1 cellular context compared by ENCODE assay signal in genomic region chr9:131601683-131602181, GRCh38.
A peak's percentile ranks its signal among the peaks of the same experiment; 100 is the strongest.
TF ChIP-seq lines count a peak whose summit lies in the region.

No MANE protein-coding gene starts in this region.

TF ChIP-seq in HepG2, 621 proteins besides CTCF, POLR2A, EP300 and RAD21 (continued from another document and continues in another):
- no peak for TF ChIP-seq ZHX2 (IDR thresholded peaks at IDR 0.05; ENCODE audit: low read depth)
- no peak; the same call in 1 of the 2 replicates for TF ChIP-seq ZHX2 (CRISPR knock-in tag; IDR thresholded peaks at IDR 0.05; ENCODE audit: borderline replicate concordance)
- no peak for TF ChIP-seq NR3C1 (CRISPR knock-in tag; IDR thresholded peaks at IDR 0.05)
- TF ChIP-seq HIC2 (CRISPR knock-in tag; IDR thresholded peaks at IDR 0.05; ENCODE audit: low read depth), result peak; percentile 45; the same call in 1 of the 2 replicates
- TF ChIP-seq ARNT2 (CRISPR knock-in tag; IDR thresholded peaks at IDR 0.05; ENCODE audit: low read depth), result no peak
- TF ChIP-seq PHF8 (CRISPR knock-in tag; IDR thresholded peaks at IDR 0.05), result no peak
- no peak for TF ChIP-seq PAX8 (CRISPR knock-in tag; IDR thresholded peaks at IDR 0.05; ENCODE audit: borderline replicate concordance)
- peak; percentile 28; the same call in 1 of the 2 replicates for TF ChIP-seq IRF2 (CRISPR knock-in tag; IDR thresholded peaks at IDR 0.05)
- no peak for TF ChIP-seq UBTF (CRISPR knock-in tag; IDR thresholded peaks at IDR 0.05)
- TF ChIP-seq ZNF432 (CRISPR knock-in tag; IDR thresholded peaks at IDR 0.05; ENCODE audit: borderline replicate concordance), result no peak
- no peak for TF ChIP-seq ZNF142 (CRISPR knock-in tag; IDR thresholded peaks at IDR 0.05)
- no peak for TF ChIP-seq RERE (CRISPR knock-in tag; IDR thresholded peaks at IDR 0.05; ENCODE audit: low read depth)
- no peak for TF ChIP-seq SRSF9 (IDR thresholded peaks at IDR 0.05; ENCODE audit: borderline replicate concordance, insufficient read depth, low read depth, low read length, poor library complexity, severe bottlenecking)
- TF ChIP-seq ZNF724P (CRISPR knock-in tag; IDR thresholded peaks at IDR 0.05; ENCODE audit: borderline replicate concordance), result no peak
- TF ChIP-seq STAG1 (CRISPR knock-in tag; IDR thresholded peaks at IDR 0.05), result 0 out of 2 replicates have a peak, but pooled peaks have one; percentile 19
- TF ChIP-seq ZNF460 (CRISPR knock-in tag; IDR thresholded peaks at IDR 0.05; ENCODE audit: borderline replicate concordance), result no peak
- no peak for TF ChIP-seq IRX3 (CRISPR knock-in tag; IDR thresholded peaks at IDR 0.05; ENCODE audit: borderline replicate concordance, low read depth)
- no peak for TF ChIP-seq SIN3A (IDR thresholded peaks at IDR 0.05; ENCODE audit: borderline replicate concordance, low read depth, low read length)
- TF ChIP-seq FOXA3 (CRISPR knock-in tag; IDR thresholded peaks at IDR 0.05), result peak; percentile 54; the same call in 1 of the 2 replicates
- no peak for TF ChIP-seq NR2F2 (IDR thresholded peaks at IDR 0.05; ENCODE audit: borderline replicate concordance, low read depth)
- TF ChIP-seq PBX3 (CRISPR knock-in tag; IDR thresholded peaks at IDR 0.05; ENCODE audit: borderline replicate concordance), result no peak
- no peak for TF ChIP-seq AHR (CRISPR knock-in tag; IDR thresholded peaks at IDR 0.05)
- no peak for TF ChIP-seq TOE1 (CRISPR knock-in tag; IDR thresholded peaks at IDR 0.05)
- no peak for TF ChIP-seq RELA (CRISPR knock-in tag; IDR thresholded peaks at IDR 0.05)
- no peak for TF ChIP-seq ZBTB20 (CRISPR knock-in tag; IDR thresholded peaks at IDR 0.05; ENCODE audit: borderline replicate concordance, low read depth)
- TF ChIP-seq BHLHE40 (IDR thresholded peaks at IDR 0.05; ENCODE audit: low read length), result no peak
- TF ChIP-seq FOSL1 (CRISPR knock-in tag; IDR thresholded peaks at IDR 0.05; ENCODE audit: borderline replicate concordance), result no peak
- no peak for TF ChIP-seq ZNF44 (CRISPR knock-in tag; IDR thresholded peaks at IDR 0.05)
- TF ChIP-seq ZNF317 (CRISPR knock-in tag; IDR thresholded peaks at IDR 0.05), result 0 out of 2 replicates have a peak, but pooled peaks have one; percentile 47
- TF ChIP-seq SYNCRIP (IDR thresholded peaks at IDR 0.05; ENCODE audit: insufficient read depth, low read depth, low read length), result no peak
- no peak for TF ChIP-seq ZNF18 (CRISPR knock-in tag; IDR thresholded peaks at IDR 0.05; ENCODE audit: insufficient replicate concordance)
- no peak for TF ChIP-seq ZNF777 (CRISPR knock-in tag; IDR thresholded peaks at IDR 0.05)
- TF ChIP-seq ZNF782 (CRISPR knock-in tag; IDR thresholded peaks at IDR 0.05; ENCODE audit: borderline replicate concordance), result peak; percentile 47; the same call in 1 of the 2 replicates
